ENCODE assay signal across 3 cellular contexts in the genomic region with DNA sequence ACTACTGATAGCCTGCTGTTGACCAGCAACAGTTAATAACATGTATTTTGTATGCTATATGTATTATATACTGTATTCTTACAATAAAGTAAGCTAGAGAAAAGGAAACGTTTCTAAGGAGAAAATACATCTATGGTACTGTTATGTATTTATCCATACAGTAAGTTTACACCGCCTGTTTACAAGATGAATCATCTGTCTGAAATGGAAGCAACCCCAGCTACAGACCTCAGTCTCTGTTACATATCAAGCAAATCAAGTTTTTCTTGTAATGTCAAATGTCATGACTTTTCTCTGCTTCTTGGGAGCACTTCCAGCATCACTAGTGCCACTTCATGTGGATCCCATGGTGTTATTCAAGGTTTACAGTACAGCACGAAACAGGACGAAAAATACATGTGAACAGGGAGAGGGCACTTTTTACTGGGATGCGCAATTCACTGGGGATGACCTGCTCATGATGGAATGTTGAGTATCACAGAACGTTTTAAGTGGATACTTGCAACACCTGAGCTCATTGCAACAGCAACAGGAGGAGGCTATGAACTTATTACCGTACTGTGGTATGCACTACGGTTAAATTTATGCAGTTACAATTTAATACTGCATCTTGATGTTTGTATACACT. TPM values are rescaled to one million over a fixed set of nuclear protein-coding genes. Genes with fewer than 3 reads are reported as not detected.
"Had no signal": no experiment of that assay in that cellular context is flagged by ENCODE, and none has a peak within 500 bp of the region (broad histone marks: within the 10 kb centered on the region; RNA-seq: fewer than 3 reads in every experiment).

No MANE protein-coding gene starts in this region.

RNA-seq across cellular contexts. Expression of a gene that starts 2.5 kb away (rescaled TPM):
- total RNA-seq: HT-29, HT1080 had no signal
- polyA plus RNA-seq: K562 had no signal
